Comparison of ENCODE assay signal across 7 cellular contexts in the genomic region with DNA sequence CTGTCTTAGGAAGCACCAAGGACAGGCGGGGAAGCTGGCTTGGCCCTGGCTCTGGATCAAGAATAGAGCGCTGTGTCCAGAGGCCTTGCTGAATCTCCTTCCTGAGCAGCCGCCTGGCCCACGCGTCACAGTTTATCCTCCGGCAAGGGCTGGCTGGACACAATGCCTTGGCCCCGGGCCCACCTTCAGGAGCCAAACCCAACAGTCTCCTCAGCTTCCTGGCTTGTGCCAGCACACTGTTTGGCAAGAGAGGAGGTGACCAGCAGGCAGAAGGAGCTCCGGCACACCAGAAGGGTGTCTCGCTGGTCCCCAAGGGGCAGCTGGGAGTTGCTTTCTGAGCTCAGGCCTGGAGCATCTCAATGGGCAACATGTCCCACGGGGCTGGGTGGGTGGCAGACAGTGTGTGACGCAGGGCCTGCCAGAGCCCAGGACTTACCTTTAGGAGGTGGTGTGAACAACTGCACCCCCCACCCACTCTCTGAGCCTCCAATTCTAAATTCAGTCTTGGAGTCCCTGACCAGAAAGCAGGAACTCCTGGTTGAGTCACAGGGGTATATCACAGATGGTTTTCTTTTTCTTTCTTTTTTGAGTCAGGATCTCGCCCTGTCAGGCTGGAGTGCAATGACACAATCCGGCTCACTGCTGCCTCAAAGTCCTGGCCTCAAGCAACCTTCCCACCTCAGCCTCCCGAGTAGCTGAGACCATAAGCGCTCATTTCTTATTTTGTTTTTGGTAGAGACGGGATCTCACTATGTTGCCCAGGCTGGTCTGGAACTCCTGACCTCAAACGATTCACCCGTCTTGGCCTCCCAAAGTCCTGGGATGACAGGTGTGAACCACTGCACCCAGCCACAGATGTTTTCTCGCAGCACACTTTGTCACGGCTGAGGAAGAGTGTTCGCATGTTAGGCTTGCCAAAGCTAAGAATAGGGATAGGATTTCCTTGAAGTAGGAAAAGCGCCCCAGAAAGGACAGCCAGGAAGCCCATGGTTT.
DNase-seq lines count a peak whose midpoint lies in the region; ATAC-seq, FAIRE-seq and TF ChIP-seq lines count a peak whose summit lies in the region.

No MANE protein-coding gene starts in this region.

- peak; percentile 70 for DNase-seq in LHCN-M2 (ENCODE audit: low read depth)
- peak; percentile 17 for DNase-seq in amniotic epithelial cell (ENCODE audit: low read depth)
- DNase-seq in iris pigment epithelial cell (ENCODE audit: low read depth) = peak; percentile 70
- DNase-seq in thoracic aorta (ENCODE audit: low spot score) = peak; percentile 67
- no peak for DNase-seq in small intestine
- DNase-seq in GM10266 (ENCODE audit: extremely low spot score) = no peak

- H3K27ac ChIP-seq in thoracic aorta (peak overlapping the region; percentile 54 to 76), small intestine (ENCODE audit: low read depth in 1 of 2, low read length in 1 of 2) (peak overlapping the region in 1 of 2 donors; percentile 74)

- H3K36me3 ChIP-seq in thoracic aorta (no peaks in the 10 kb centered on the region), small intestine (ENCODE audit: control insufficient read depth in 2 of 2, insufficient read depth in 2 of 2, low read length in 2 of 2) (no peaks in the 10 kb centered on the region)

- TF ChIP-seq CTCF in thoracic aorta (IDR thresholded peaks at IDR 0.05) (no peak), GM10266 (IDR thresholded peaks at IDR 0.05; ENCODE audit: control insufficient read depth, insufficient read depth, low read depth, missing control alignments) (no peak)

- H3K27me3 ChIP-seq in thoracic aorta (replicated peaks; ENCODE audit: insufficient read depth) = no peaks in the 10 kb centered on the region
- no peaks in the 10 kb centered on the region for H3K27me3 ChIP-seq in small intestine (ENCODE audit: control insufficient read depth in 2 of 2, insufficient read depth in 2 of 2, low read length in 2 of 2)

- H3K4me3 ChIP-seq in thoracic aorta (peak overlapping the region; percentile 45), small intestine (ENCODE audit: low read depth in 1 of 2, low read length in 2 of 2) (no peak overlapping the region)

- FAIRE-seq in small intestine (lab: Jason Lieb, UNC) = no peak

- ATAC-seq in thoracic aorta (ENCODE audit: insufficient number of reproducible peaks, low FRiP score, low read depth) (peak; percentile 92), GM21360 (IDR thresholded peaks at IDR 0.05; ENCODE audit: unreplicated experiment) (no peak)

- peaks cover 5 to 21% of the 10 kb centered on the region in 2 donors for H3K4me1 ChIP-seq in thoracic aorta (ENCODE audit: control insufficient read depth in 1 of 2, low read depth in 2 of 2)
- H3K4me1 ChIP-seq in small intestine (ENCODE audit: control insufficient read depth in 2 of 2, insufficient read depth in 1 of 2, low read depth in 1 of 2, low read length in 1 of 2) = no peaks in the 10 kb centered on the region

- H3K9me3 ChIP-seq in thoracic aorta = no peaks in the 10 kb centered on the region
- H3K9me3 ChIP-seq in small intestine (ENCODE audit: control insufficient read depth, low read depth) = no peaks in the 10 kb centered on the region

- 73 to 85% (median 78%) methylated on average over 20 to 22 of the region's 22 CpGs for whole genome bisulfite sequencing in small intestine, 3 donors

Comparison
In these comparisons a context has a peak if more than half of its experiments do, and no peak if none do; other contexts are left out.
1. DNase-seq: peak in LHCN-M2 (single experiment), amniotic epithelial cell (single experiment), iris pigment epithelial cell (single experiment) and thoracic aorta (single experiment); none in small intestine (single experiment) and GM10266 (single experiment).